13 cellular contexts compared by ENCODE assay signal in the genomic region with DNA sequence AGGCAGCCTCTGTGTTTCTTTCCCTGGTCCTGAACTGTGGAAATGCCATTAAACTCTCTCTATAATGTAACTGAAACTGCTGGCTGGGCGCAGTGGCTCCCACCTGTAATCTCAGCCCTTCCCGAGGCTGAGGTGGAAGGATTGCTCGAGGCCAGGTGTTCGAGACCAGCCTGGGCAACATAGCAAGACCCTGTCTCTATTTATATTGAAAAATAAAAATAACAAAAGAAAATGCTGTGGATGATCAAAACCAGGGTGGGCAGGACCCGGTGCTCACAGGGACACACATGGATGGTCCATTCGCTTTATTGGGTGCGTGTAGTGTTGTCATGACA. TPM values are rescaled to one million over a fixed set of nuclear protein-coding genes. Genes with fewer than 3 reads are reported as not detected.
DNase-seq lines count a peak whose midpoint lies in the region; ATAC-seq and TF ChIP-seq lines count a peak whose summit lies in the region.
"Had no signal": no experiment of that assay in that cellular context is flagged by ENCODE, and none has a peak within 500 bp of the region (broad histone marks: within the 10 kb centered on the region; RNA-seq: fewer than 3 reads in every experiment).

No MANE protein-coding gene starts in this region.

- no peak for DNase-seq in activated naive CD8-positive, alpha-beta T cell treated with anti-CD3 and anti-CD28 coated beads, Interleukin-2, amount 50 U/mL, for 24 hours
- DNase-seq in WTC11 (ENCODE audit: low spot score) (no peak), type B pancreatic cell (ENCODE audit: extremely low spot score, unreplicated experiment) (no peak), HT-29 (ENCODE audit: low spot score) (no peak), EL (no peak)
- DNase-seq in naive thymus-derived CD8-positive, alpha-beta T cell, result no peak
- DNase-seq: IMR-90, NCI-H1417, NCI-H1930, NCI-H446 treated with DMSO at 0.1 percent for 48 hours, RPMI8226 had no signal

- POLR2A ChIA-PET in WTC11 (lab: Charles Lee), result no interaction called here
- POLR2A ChIA-PET in naive thymus-derived CD8-positive, alpha-beta T cell (lab: Charles Lee), result no interaction called here

- ATAC-seq in activated naive CD8-positive, alpha-beta T cell treated with anti-CD3 and anti-CD28 coated beads, Interleukin-2, amount 50 U/mL, for 24 hours, result no peak
- no peak for ATAC-seq in WTC11
- ATAC-seq in naive thymus-derived CD8-positive, alpha-beta T cell, result no peak
- no peak for ATAC-seq in HG02970 (IDR thresholded peaks at IDR 0.05; ENCODE audit: low FRiP score, unreplicated experiment)

- no peak overlapping the region for H3K27ac Mint-ChIP-seq in activated naive CD8-positive, alpha-beta T cell
- no peak overlapping the region for H3K27ac Mint-ChIP-seq in activated naive CD8-positive, alpha-beta T cell treated with anti-CD3 and anti-CD28 coated beads, Interleukin-2, amount 50 U/mL, for 24 hours
- H3K27ac Mint-ChIP-seq in WTC11 (no peak overlapping the region), type B pancreatic cell (no peak overlapping the region)
- H3K27ac Mint-ChIP-seq in naive thymus-derived CD8-positive, alpha-beta T cell, result peak overlapping the region in 7 of 10 donors; percentile 23 to 85 (median 48)

- no peaks in the 10 kb centered on the region for H3K9me3 Mint-ChIP-seq in activated naive CD8-positive, alpha-beta T cell (ENCODE audit: low read depth)
- no peaks in the 10 kb centered on the region for H3K9me3 Mint-ChIP-seq in activated naive CD8-positive, alpha-beta T cell treated with anti-CD3 and anti-CD28 coated beads, Interleukin-2, amount 50 U/mL, for 24 hours
- H3K9me3 Mint-ChIP-seq in WTC11 (no peaks in the 10 kb centered on the region), type B pancreatic cell (no peaks in the 10 kb centered on the region)
- H3K9me3 Mint-ChIP-seq in naive thymus-derived CD8-positive, alpha-beta T cell, result no peaks in the 10 kb centered on the region

- H3K4me3 Mint-ChIP-seq in activated naive CD8-positive, alpha-beta T cell, result peak overlapping the region; percentile 40
- no peak overlapping the region for H3K4me3 Mint-ChIP-seq in activated naive CD8-positive, alpha-beta T cell treated with anti-CD3 and anti-CD28 coated beads, Interleukin-2, amount 50 U/mL, for 24 hours
- H3K4me3 Mint-ChIP-seq in WTC11 (no peak overlapping the region), type B pancreatic cell (peak overlapping the region; percentile 64)
- peak overlapping the region in 3 of 10 donors; percentile 36 to 60 (median 40) for H3K4me3 Mint-ChIP-seq in naive thymus-derived CD8-positive, alpha-beta T cell

- no peaks in the 10 kb centered on the region for H3K36me3 Mint-ChIP-seq in activated naive CD8-positive, alpha-beta T cell
- H3K36me3 Mint-ChIP-seq in activated naive CD8-positive, alpha-beta T cell treated with anti-CD3 and anti-CD28 coated beads, Interleukin-2, amount 50 U/mL, for 24 hours (ENCODE audit: low read depth), result peaks cover 10% of the 10 kb centered on the region
- H3K36me3 Mint-ChIP-seq in WTC11, result peaks cover 27% of the 10 kb centered on the region
- H3K36me3 Mint-ChIP-seq in naive thymus-derived CD8-positive, alpha-beta T cell, result peaks cover 0 to 40% (median 0%) of the 10 kb centered on the region in 3 donors
- H3K36me3 Mint-ChIP-seq in type B pancreatic cell, result peaks cover 8% of the 10 kb centered on the region

- TF ChIP-seq CTCF in WTC11 (IDR thresholded peaks at IDR 0.05) (no peak), type B pancreatic cell (conservative IDR thresholded peaks at IDR 0.05) (no peak)

- H3K27me3 Mint-ChIP-seq in activated naive CD8-positive, alpha-beta T cell, result no peaks in the 10 kb centered on the region
- H3K27me3 Mint-ChIP-seq in activated naive CD8-positive, alpha-beta T cell treated with anti-CD3 and anti-CD28 coated beads, Interleukin-2, amount 50 U/mL, for 24 hours, result peaks cover 4% of the 10 kb centered on the region
- peaks cover 2% of the 10 kb centered on the region; the same call in 1 of the 2 replicates for H3K27me3 Mint-ChIP-seq in WTC11 (ENCODE audit: low read depth)
- peaks cover 0 to 4% (median 0%) of the 10 kb centered on the region in 5 donors for H3K27me3 Mint-ChIP-seq in naive thymus-derived CD8-positive, alpha-beta T cell
- no peaks in the 10 kb centered on the region for H3K27me3 Mint-ChIP-seq in type B pancreatic cell

- peaks cover 19% of the 10 kb centered on the region for H3K4me1 Mint-ChIP-seq in activated naive CD8-positive, alpha-beta T cell (ENCODE audit: low read depth)
- H3K4me1 Mint-ChIP-seq in activated naive CD8-positive, alpha-beta T cell treated with anti-CD3 and anti-CD28 coated beads, Interleukin-2, amount 50 U/mL, for 24 hours, result peaks cover 26% of the 10 kb centered on the region
- peaks cover 20% of the 10 kb centered on the region for H3K4me1 Mint-ChIP-seq in WTC11
- peaks cover 10 to 28% (median 25%) of the 10 kb centered on the region in 4 donors for H3K4me1 Mint-ChIP-seq in naive thymus-derived CD8-positive, alpha-beta T cell
- H3K4me1 Mint-ChIP-seq in type B pancreatic cell (ENCODE audit: unreplicated experiment), result peaks cover 12% of the 10 kb centered on the region

- CTCF ChIA-PET in WTC11 (lab: Charles Lee), result interaction anchor here (1.2 to 6.0 kb wide), 2 partner anchors 9 to 83 kb away, joined by 3 to 33 read pairs; no protein-coding TSS in a partner anchor

TF ChIP-seq in WTC11, 78 proteins besides CTCF, POLR2A, EP300 and RAD21:
- TF ChIP-seq NFE2L1 (CRISPR knock-in tag; IDR thresholded peaks at IDR 0.05) (no peak), NFATC4 (CRISPR knock-in tag; IDR thresholded peaks at IDR 0.05) (no peak), ZNF121 (CRISPR knock-in tag; IDR thresholded peaks at IDR 0.05) (peak; percentile 69; the same call in 1 of the 2 replicates)

RNA-seq across cellular contexts. Expression of a gene that starts 3.5 kb away (rescaled TPM):
- 26.3 to 29.8 TPM (median 28.0 TPM) in 3 replicates for total RNA-seq in WTC11 (2021)
- 1 to 10 TPM; 5.8 to 7.0 TPM for total RNA-seq in naive thymus-derived CD8-positive, alpha-beta T cell
- polyA plus RNA-seq in naive thymus-derived CD8-positive, alpha-beta T cell, result 10 to 100 TPM in 1 of 3 donors, 1 to 10 TPM in 2; 5.1 to 12.2 (median 9.4) TPM
- 10.2 and 11.6 TPM in 2 replicates for total RNA-seq in type B pancreatic cell (ENCODE audit: low replicate concordance)
- total RNA-seq in HT-29 (2014; rRNA removed; shearing (Covaris generic)), result 42.3 and 54.3 TPM in 2 replicates

RNA-seq across cellular contexts. Expression of a gene that starts 7.4 kb away (rescaled TPM):
- total RNA-seq in WTC11 (2021) (12.2 to 14.7 TPM (median 14.6 TPM) in 3 replicates), type B pancreatic cell (ENCODE audit: low replicate concordance) (6.7 and 8.7 TPM in 2 replicates)
- 1 to 10 TPM; 2.9 to 3.8 TPM for total RNA-seq in naive thymus-derived CD8-positive, alpha-beta T cell
- 1 to 10 TPM; 1.3 to 2.3 (median 1.8) TPM for polyA plus RNA-seq in naive thymus-derived CD8-positive, alpha-beta T cell
- 1.2 and 2.7 TPM in 2 replicates for total RNA-seq in HT-29 (2014; rRNA removed; shearing (Covaris generic))

RNA-seq across cellular contexts. Expression of a gene that starts 22.9 kb away (rescaled TPM):
- total RNA-seq in WTC11 (2021), result 20.2 to 30.3 TPM (median 26.2 TPM) in 3 replicates
- 10 to 100 TPM; 13.7 to 15.3 TPM for total RNA-seq in naive thymus-derived CD8-positive, alpha-beta T cell
- polyA plus RNA-seq in naive thymus-derived CD8-positive, alpha-beta T cell, result 1 to 10 TPM; 3.3 to 7.1 (median 5.4) TPM
- total RNA-seq in type B pancreatic cell (ENCODE audit: low replicate concordance), result 20.2 and 22.8 TPM in 2 replicates
- 58.9 and 74.6 TPM in 2 replicates for total RNA-seq in HT-29 (2014; rRNA removed; shearing (Covaris generic))

RNA-seq across cellular contexts. Expression of a gene that starts 29.8 kb away (rescaled TPM):
- 3.0 to 5.7 TPM (median 3.8 TPM) in 3 replicates for total RNA-seq in WTC11 (2021)
- not detected for total RNA-seq in naive thymus-derived CD8-positive, alpha-beta T cell
- not detected for polyA plus RNA-seq in naive thymus-derived CD8-positive, alpha-beta T cell
- 0.33 and 0.89 TPM in 2 replicates for total RNA-seq in type B pancreatic cell (ENCODE audit: low replicate concordance)
- total RNA-seq in HT-29 (2014; rRNA removed; shearing (Covaris generic)), result 3.4 TPM in 1 of 2 replicates, not detected in the other

RNA-seq across cellular contexts. Expression of a gene that starts 43.5 kb away (rescaled TPM):
- total RNA-seq in WTC11 (2021) (51.9 to 56.9 TPM (median 53.8 TPM) in 3 replicates), type B pancreatic cell (ENCODE audit: low replicate concordance) (41.4 and 47.0 TPM in 2 replicates)
- total RNA-seq in naive thymus-derived CD8-positive, alpha-beta T cell, result 10 to 100 TPM; 20.9 to 21.5 TPM
- polyA plus RNA-seq in naive thymus-derived CD8-positive, alpha-beta T cell, result 10 to 100 TPM in 1 of 3 donors, 1 to 10 TPM in 2; 1.5 to 11.7 (median 3.6) TPM
- total RNA-seq in HT-29 (2014; rRNA removed; shearing (Covaris generic)), result 26.4 and 37.7 TPM in 2 replicates

Comparison
In these comparisons a context has a peak if more than half of its experiments do, and no peak if none do; other contexts are left out.
1. H3K4me3 Mint-ChIP-seq: peak in activated naive CD8-positive, alpha-beta T cell (single experiment) and type B pancreatic cell (single experiment); none in activated naive CD8-positive, alpha-beta T cell treated with anti-CD3 and anti-CD28 coated beads, Interleukin-2, amount 50 U/mL, for 24 hours (single experiment) and WTC11 (single experiment).
2. H3K27ac Mint-ChIP-seq: peak in naive thymus-derived CD8-positive, alpha-beta T cell (7 of 10); none in activated naive CD8-positive, alpha-beta T cell (single experiment), activated naive CD8-positive, alpha-beta T cell treated with anti-CD3 and anti-CD28 coated beads, Interleukin-2, amount 50 U/mL, for 24 hours (single experiment), WTC11 (single experiment) and type B pancreatic cell (single experiment).